In genomic region chr13:72716776-72717175, GRCh38 we compare ENCODE assay signal across 26 cellular contexts. TPM values are rescaled to one million over a fixed set of nuclear protein-coding genes. Genes with fewer than 3 reads are reported as not detected.
DNase-seq lines count a peak whose midpoint lies in the region; ATAC-seq and TF ChIP-seq lines count a peak whose summit lies in the region.
"Had no signal": no experiment of that assay in that cellular context is flagged by ENCODE, and none has a peak within 500 bp of the region (broad histone marks: within the 10 kb centered on the region; RNA-seq: fewer than 3 reads in every experiment).

No MANE protein-coding gene starts in this region.

- intact Hi-C loops in right cardiac atrium (cut with DNase I): no loop called here
- intact Hi-C loops in Right ventricle myocardium superior (cut with DNase I): no loop called here
- intact Hi-C loops in left colon (cut with DNase I, micrococcal nuclease): no loop called here
- intact Hi-C loops in tibial artery (cut with DNase I; ENCODE audit: low total_unique reads): no loop called here

- peaks cover 77% of the 10 kb centered on the region for H3K36me3 Mint-ChIP-seq in endodermal cell (ENCODE audit: low read depth)

- H3K9me3 ChIP-seq in right cardiac atrium (ENCODE audit: control insufficient read depth, low read length): no peaks in the 10 kb centered on the region
- peaks cover 26% of the 10 kb centered on the region for H3K9me3 ChIP-seq in endodermal cell (ENCODE audit: control insufficient read depth, low read length)
- peaks cover 0 to 12% (median 10%) of the 10 kb centered on the region in 3 donors for H3K9me3 ChIP-seq in tibial artery

- WGBS in right cardiac atrium: 52% methylated on average over 3 of the region's 3 CpGs
- 65 to 95% methylated on average over 2 to 3 of the region's 3 CpGs for WGBS in endodermal cell (ENCODE audit: insufficient coverage in 1 of 2, insufficient read length in 1 of 2), 2 experiments

- no peaks in the 10 kb centered on the region for H3K4me1 Mint-ChIP-seq in endodermal cell

- ATAC-seq in right cardiac atrium (peak; percentile 16 to 83), Right ventricle myocardium superior (ENCODE audit: poor library complexity) (no peak), left colon (no peak)

- H3K9ac ChIP-seq in endodermal cell (ENCODE audit: extremely low read depth, low read length, poor library complexity, severe bottlenecking): no peak overlapping the region
- H3K9ac ChIP-seq: BLaER1 had no signal

- H3K27ac ChIP-seq in right cardiac atrium (ENCODE audit: low read length) (no peak overlapping the region), endodermal cell (ENCODE audit: low read depth, low read length) (no peak overlapping the region), tibial artery (no peak overlapping the region)
- H3K27ac ChIP-seq: BLaER1, PC-9 had no signal

- no peak for TF ChIP-seq CTCF in endodermal cell (conservative IDR thresholded peaks at IDR 0.05)
- no peak for TF ChIP-seq CTCF in tibial artery (IDR thresholded peaks at IDR 0.05)

- H3K9me3 Mint-ChIP-seq in endodermal cell: peaks cover 29% of the 10 kb centered on the region

- DNase-seq in right cardiac atrium (no peak), Right ventricle myocardium superior (no peak), endodermal cell (no peak), kidney glomerular epithelial cell (lab: John Stamatoyannopoulos, UW) (peak; percentile 31), renal cortical epithelial cell (ENCODE audit: low read depth) (peak; percentile 66), left colon (no peak), tibial artery (no peak)
- DNase-seq in activated CD4-positive, alpha-beta T cell treated with anti-CD3 and anti-CD28 coated beads for 1 hour: no peak
- DNase-seq: CD4-positive, CD25-positive, alpha-beta regulatory T cell; DMS79; EL; GF-D8; GOT3; IMR-90; KG1; NCI-H1048; NCI-H1417; NCI-H1694; NCI-H2029 treated with DMSO at 0.1 percent for 48 hours; NCI-H446 treated with DMSO at 0.1 percent for 48 hours; NCI-H526; NCI-H82; PC-9; SHP77 had no signal

- H3K27me3 ChIP-seq in right cardiac atrium (ENCODE audit: control insufficient read depth, insufficient read depth): no peaks in the 10 kb centered on the region
- H3K27me3 ChIP-seq in endodermal cell (ENCODE audit: control insufficient read depth, insufficient read depth, low read length, poor library complexity, severe bottlenecking): no peaks in the 10 kb centered on the region
- no peaks in the 10 kb centered on the region for H3K27me3 ChIP-seq in tibial artery
- H3K27me3 ChIP-seq: BLaER1 had no signal

- H3K4me1 ChIP-seq in right cardiac atrium (ENCODE audit: control insufficient read depth, insufficient read depth, low read length) (no peaks in the 10 kb centered on the region), endodermal cell (ENCODE audit: control insufficient read depth, insufficient read depth, low read length) (no peaks in the 10 kb centered on the region), tibial artery (no peaks in the 10 kb centered on the region)
- H3K4me1 ChIP-seq: BLaER1, HAP-1 had no signal

- H3K4me3 Mint-ChIP-seq in endodermal cell: no peak overlapping the region
- H3K4me3 Mint-ChIP-seq: CD4-positive, CD25-positive, alpha-beta regulatory T cell had no signal

- H3K27me3 Mint-ChIP-seq in endodermal cell (ENCODE audit: insufficient read depth): no peaks in the 10 kb centered on the region
- H3K27me3 Mint-ChIP-seq: CD4-positive, CD25-positive, alpha-beta regulatory T cell had no signal

- no peak overlapping the region for H3K27ac Mint-ChIP-seq in endodermal cell

- H3K36me3 ChIP-seq in endodermal cell (ENCODE audit: control insufficient read depth, insufficient read depth, low read length) (peaks cover 62% of the 10 kb centered on the region), tibial artery (peaks cover 35 to 51% (median 46%) of the 10 kb centered on the region in 3 donors)

- H3K4me3 ChIP-seq in right cardiac atrium (ENCODE audit: low read length) (no peak overlapping the region), endodermal cell (ENCODE audit: low read length) (peak overlapping the region; percentile 33), tibial artery (no peak overlapping the region)
- H3K4me3 ChIP-seq: BLaER1, HAP-1, PC-9 had no signal

RNA-seq across cellular contexts. Expression of gene MZT1, which starts 10.7 kb away (rescaled TPM):
- total RNA-seq in right cardiac atrium (1 to 10 TPM; 6.6 to 8.2 (median 7.4) TPM), Right ventricle myocardium superior (5.9 TPM), endodermal cell (10 to 100 TPM; 22.0 to 27.5 TPM), renal cortical epithelial cell (7.3 and 21.5 TPM in 2 replicates), left colon (1 to 10 TPM; 4.4 to 6.1 TPM)
- polyA plus RNA-seq in right cardiac atrium: 7.5 TPM
- 50.5 TPM for polyA plus RNA-seq in endodermal cell (2013, experiment 1 of 2)
- polyA plus RNA-seq in endodermal cell (2013, experiment 2 of 2): 54.3 TPM

RNA-seq across cellular contexts. Expression of gene BORA, which starts 10.9 kb away (rescaled TPM):
- total RNA-seq in right cardiac atrium: 1 to 10 TPM in 2 of 4 donors, under 1 TPM in 2; 0.54 to 1.4 (median 1.0) TPM
- polyA plus RNA-seq in right cardiac atrium: 0.70 TPM
- total RNA-seq in Right ventricle myocardium superior: 0.86 TPM
- 10 to 100 TPM; 14.4 to 22.5 TPM for total RNA-seq in endodermal cell
- polyA plus RNA-seq in endodermal cell (2013, experiment 1 of 2): 29.2 TPM
- polyA plus RNA-seq in endodermal cell (2013, experiment 2 of 2): 27.9 TPM
- 5.1 and 6.9 TPM in 2 replicates for total RNA-seq in renal cortical epithelial cell
- 1 to 10 TPM; 6.9 TPM for total RNA-seq in left colon

Comparison
In these comparisons a context has a peak if more than half of its experiments do, and no peak if none do; other contexts are left out.
1. ATAC-seq: peak in right cardiac atrium (2 of 2); none in Right ventricle myocardium superior (single experiment) and left colon (single experiment).
2. DNase-seq: peak in kidney glomerular epithelial cell (single experiment) and renal cortical epithelial cell (single experiment); none in right cardiac atrium (0 of 3), Right ventricle myocardium superior (single experiment), endodermal cell (single experiment), left colon (0 of 2), tibial artery (0 of 2) and activated CD4-positive, alpha-beta T cell treated with anti-CD3 and anti-CD28 coated beads for 1 hour (single experiment).